In genomic region chr11:117814766-117815261, GRCh38 we compare ENCODE assay signal across 9 cellular contexts. TPM values are rescaled to one million over a fixed set of nuclear protein-coding genes. Genes with fewer than 3 reads are reported as not detected.
A peak's percentile ranks its signal among the peaks of the same experiment; 100 is the strongest.
DNase-seq lines count a peak whose midpoint lies in the region; ATAC-seq and TF ChIP-seq lines count a peak whose summit lies in the region.
"Had no signal": no experiment of that assay in that cellular context is flagged by ENCODE, and none has a peak within 500 bp of the region (broad histone marks: within the 10 kb centered on the region; RNA-seq: fewer than 3 reads in every experiment).

No MANE protein-coding gene starts in this region.

- no peak overlapping the region for H4K8ac ChIP-seq in H9 (replicated peaks; ENCODE audit: insufficient read length, low read depth, low read length)

- peak; percentile 79 for DNase-seq in NCI-H2107 (lab: John Stamatoyannopoulos, UW)
- peak; percentile 67 to 71 (median 70) for DNase-seq in activated CD8-positive, alpha-beta memory T cell treated with anti-CD3 and anti-CD28 coated beads for 48 hours (ENCODE audit: low read depth in 2 of 3, low spot score in 2 of 3)
- DNase-seq in glomerular visceral epithelial cell (ENCODE audit: extremely low spot score), result peak; percentile 99
- peak; percentile 84 for DNase-seq in stimulated activated CD4-positive, alpha-beta T cell treated with anti-CD3 and anti-CD28 coated beads, Interleukin-15, amount 100 ng/mL, for 24 hours
- no peak for DNase-seq in H9
- no peak for DNase-seq in epidermal melanocyte (ENCODE audit: insufficient read length, low spot score)

- no peak overlapping the region for H2BK15ac ChIP-seq in H9 (ENCODE audit: low read depth, low read length)

- no peak overlapping the region for H3T11ph ChIP-seq in H9 (ENCODE audit: low read length)

- no peak overlapping the region for H2AK5ac ChIP-seq in H9 (ENCODE audit: insufficient read length, low read length)

- H3K79me2 ChIP-seq in H9 (ENCODE audit: insufficient read depth, low read length), result no peaks in the 10 kb centered on the region

- no peak overlapping the region for H3K14ac ChIP-seq in H9 (ENCODE audit: insufficient read depth, low read length)

- H4K91ac ChIP-seq in H9 (ENCODE audit: insufficient read length, low read depth, low read length), result no peak overlapping the region

- H4K5ac ChIP-seq in H9 (ENCODE audit: insufficient read length, low read depth, low read length), result no peak overlapping the region

- peaks cover 3% of the 10 kb centered on the region for H3K23me2 ChIP-seq in H9 (ENCODE audit: insufficient read length, low read depth, low read length, poor library complexity, severe bottlenecking)

- H3K4me3 Mint-ChIP-seq in H9, result no peak overlapping the region

- no peak overlapping the region for H3K9ac ChIP-seq in H9 (ENCODE audit: extremely low read depth, insufficient read length, low read length)

- H3K4me1 ChIP-seq in H9 (ENCODE audit: insufficient read depth, low read length), result no peaks in the 10 kb centered on the region

- peaks cover 54 to 63% of the 10 kb centered on the region in 2 experiments for H3K4me1 Mint-ChIP-seq in H9

- H3K18ac ChIP-seq in H9 (ENCODE audit: insufficient read length, low read depth, low read length), result no peak overlapping the region

- H3K27ac ChIP-seq in H9 (ENCODE audit: insufficient read length, low read depth, low read length), result no peak overlapping the region

- H2BK20ac ChIP-seq in H9 (ENCODE audit: low read depth, low read length, poor library complexity, severe bottlenecking), result no peak overlapping the region

- no peak overlapping the region for H3K23ac ChIP-seq in H9 (ENCODE audit: insufficient read length, low read depth, low read length)

- no peaks in the 10 kb centered on the region; a peak in 1 of 5 replicates for H3K9me3 Mint-ChIP-seq in H9

- no peaks in the 10 kb centered on the region for H3K36me3 Mint-ChIP-seq in H9 (ENCODE audit: insufficient read depth in 1 of 3, low read depth in 3 of 3)

- no peak overlapping the region for H2BK12ac ChIP-seq in H9 (ENCODE audit: insufficient read length, low read depth, low read length)

- peaks cover 12% of the 10 kb centered on the region for H3K27me3 Mint-ChIP-seq in H9 (ENCODE audit: low read depth)

- H2BK120ac ChIP-seq in H9 (ENCODE audit: low read depth, low read length, poor library complexity, severe bottlenecking), result no peak overlapping the region

- no peaks in the 10 kb centered on the region for H3K9me3 ChIP-seq in H9 (ENCODE audit: control insufficient read depth, low read depth, low read length)

- H2AFZ ChIP-seq in H9 (ENCODE audit: low read length), result no peak overlapping the region

- H2BK5ac ChIP-seq in H9 (ENCODE audit: insufficient read length, low read length), result no peak overlapping the region

- no peak overlapping the region for H3K4me2 ChIP-seq in H9 (ENCODE audit: insufficient read depth, insufficient read length, low read length)

- H3K79me1 ChIP-seq in H9 (ENCODE audit: insufficient read depth, low read depth, low read length, poor library complexity, severe bottlenecking), result no peaks in the 10 kb centered on the region

- no peak overlapping the region for H3K56ac ChIP-seq in H9 (ENCODE audit: insufficient read length, low read depth, low read length)

- H3K27ac Mint-ChIP-seq in H9, result no peak overlapping the region; a peak in 1 of 7 replicates

- TF ChIP-seq CTCF in H9 (conservative IDR thresholded peaks at IDR 0.05), result no peak

- H4K20me1 ChIP-seq in H9 (ENCODE audit: control insufficient read depth, insufficient read depth, insufficient read length), result no peaks in the 10 kb centered on the region

- WGBS in H9 (ENCODE audit: extremely low coverage, insufficient read length, low lambda C conversion rate), result no CpG with 5 or more reads among the region's 14 CpGs

- ATAC-seq in GM18508 (IDR thresholded peaks at IDR 0.05; ENCODE audit: insufficient read depth, unreplicated experiment), result peak; percentile 29
- peak; percentile 38 for ATAC-seq in HG02943 (IDR thresholded peaks at IDR 0.05; ENCODE audit: low read depth, unreplicated experiment)

- no peak overlapping the region for H3K4ac ChIP-seq in H9 (ENCODE audit: low read depth, low read length)

- no peaks in the 10 kb centered on the region for H3K27me3 ChIP-seq in H9 (ENCODE audit: insufficient read depth, low read length)

RNA-seq across cellular contexts. Expression of gene FXYD2, which starts 9.7 kb away (rescaled TPM):
- 0.70 and 0.79 TPM in 2 replicates for total RNA-seq in H9 (2021)
- total RNA-seq: SK-MEL-5 had no signal

RNA-seq across cellular contexts. Expression of gene DSCAML1, which starts 17.8 kb away (rescaled TPM):
- total RNA-seq in H9 (2021), result 0.15 and 0.42 TPM in 2 replicates
- total RNA-seq: SK-MEL-5 had no signal

Comparison
In these comparisons a context has a peak if more than half of its experiments do, and no peak if none do; other contexts are left out.
1. DNase-seq: peak in NCI-H2107 (single experiment), activated CD8-positive, alpha-beta memory T cell treated with anti-CD3 and anti-CD28 coated beads for 48 hours (3 of 3), glomerular visceral epithelial cell (single experiment) and stimulated activated CD4-positive, alpha-beta T cell treated with anti-CD3 and anti-CD28 coated beads, Interleukin-15, amount 100 ng/mL, for 24 hours (single experiment); none in H9 (single experiment) and epidermal melanocyte (single experiment).